In genomic region chr1:226921504-226921903, GRCh38 we compare ENCODE assay signal across 30 cellular contexts.
"Had no signal": no experiment of that assay in that cellular context is flagged by ENCODE, and none has a peak within 500 bp of the region (broad histone marks: within the 10 kb centered on the region; RNA-seq: fewer than 3 reads in every experiment).

No MANE protein-coding gene starts in this region.

- H3K4me3 ChIP-seq: esophagus squamous epithelium, hepatocyte, smooth muscle cell, tibial artery, upper lobe of right lung had no signal

- ATAC-seq: activated CD4-positive, alpha-beta T cell treated with anti-CD3 and anti-CD28 coated beads for 36 hours; natural killer cell; sciatic nerve; stimulated activated memory B cell treated with anti-CD40 and anti-IgM and Interleukin-4, amounts not matched to agents 10 μg/mL and 1 μg/mL and 100 μg/mL, for 72 hours; stimulated activated naive CD8-positive, alpha-beta T cell treated with anti-CD3 and anti-CD28 coated beads, Interleukin-15, amount 100 ng/mL, for 72 hours; upper lobe of right lung had no signal

- H2AFZ ChIP-seq: hepatocyte had no signal

- H3K27ac ChIP-seq: epithelial cell of prostate, esophagus squamous epithelium, hepatocyte, tibial artery, upper lobe of right lung had no signal

- H3K9me3 Mint-ChIP-seq: activated naive CD4-positive, alpha-beta T cell treated with anti-CD3 and anti-CD28 coated beads, Interleukin-2, amount 10 ng/mL, durations not matched to agents 7 days and 5 days; activated naive CD8-positive, alpha-beta T cell treated with anti-CD3 and anti-CD28 coated beads, Interleukin-2, amount 10 ng/mL, durations not matched to agents 7 days and 5 days; natural killer cell; stimulated activated memory B cell treated with anti-CD40 and anti-IgM and Interleukin-4, amounts not matched to agents 10 μg/mL and 1 μg/mL and 100 μg/mL, for 72 hours; stimulated activated naive CD8-positive, alpha-beta T cell treated with anti-CD3 and anti-CD28 coated beads, Interleukin-15, amount 100 ng/mL, for 72 hours; T-helper 2 cell treated with Interferon-gamma antibody and Interleukin-4, amounts not matched to agents 5 μg/mL and 100 μg/mL, for 36 hours had no signal

- H3K4me1 ChIP-seq: esophagus squamous epithelium, tibial artery, upper lobe of right lung had no signal

- H3K36me3 ChIP-seq: upper lobe of right lung had no signal

- DNase-seq: activated CD4-positive, alpha-beta T cell treated with anti-CD3 and anti-CD28 coated beads for 36 hours; activated CD4-positive, alpha-beta T cell treated with anti-CD3 and anti-CD28 coated beads, Interleukin-2, amount 50 U/mL, for 48 hours; activated CD4-positive, CD25-positive, alpha-beta regulatory T cell; activated CD8-positive, alpha-beta memory T cell treated with anti-CD3 and anti-CD28 coated beads for 24 hours; activated gamma-delta T cell; activated naive CD4-positive, alpha-beta T cell treated with anti-CD3 and anti-CD28 coated beads, Interleukin-2, amount 10 ng/mL, durations not matched to agents 7 days and 5 days; activated naive CD8-positive, alpha-beta T cell treated with anti-CD3 and anti-CD28 coated beads, Interleukin-2, amount 10 ng/mL, durations not matched to agents 7 days and 5 days; activated T-cell treated with anti-CD3 and anti-CD28 coated beads, Interleukin-2, amount 50 U/mL, for 1 hour; amniotic stem cell; central memory CD4-positive, alpha-beta T cell; esophagus squamous epithelium; foreskin melanocyte; islet precursor cell; natural killer cell; posterior cingulate gyrus; stimulated activated CD4-positive, alpha-beta T cell treated with anti-CD3 and anti-CD28 coated beads, Interleukin-1b, Interleukin-23, amount 100 ng/mL, for 48 hours; stimulated activated CD4-positive, alpha-beta T cell treated with anti-CD3 and anti-CD28 coated beads, Interleukin-4, amount 100 ng/mL, for 4 hours; stimulated activated CD8-positive, alpha-beta memory T cell treated with anti-CD3 and anti-CD28 coated beads, Interleukin-4, amount 100 ng/mL, for 48 hours; stimulated activated naive CD8-positive, alpha-beta T cell treated with anti-CD3 and anti-CD28 coated beads, Interleukin-15, amount 100 ng/mL, for 72 hours; T-helper 1 cell; tibial artery; upper lobe of right lung had no signal

- H3K4me3 Mint-ChIP-seq: activated CD4-positive, alpha-beta T cell treated with anti-CD3 and anti-CD28 coated beads for 36 hours; activated naive CD4-positive, alpha-beta T cell treated with anti-CD3 and anti-CD28 coated beads, Interleukin-2, amount 10 ng/mL, durations not matched to agents 7 days and 5 days; activated naive CD8-positive, alpha-beta T cell treated with anti-CD3 and anti-CD28 coated beads, Interleukin-2, amount 10 ng/mL, durations not matched to agents 7 days and 5 days; dendritic cell treated with granulocyte-macrophage colony-stimulating factor and Interleukin-4, amounts not matched to agents 40 ng/mL and 50 ng/mL, for 4 days; mesothelial cell of epicardium; natural killer cell; stimulated activated memory B cell treated with anti-CD40 and anti-IgM and Interleukin-4, amounts not matched to agents 10 μg/mL and 1 μg/mL and 100 μg/mL, for 72 hours; stimulated activated naive CD8-positive, alpha-beta T cell treated with anti-CD3 and anti-CD28 coated beads, Interleukin-15, amount 100 ng/mL, for 72 hours; T-helper 2 cell treated with Interferon-gamma antibody and Interleukin-4, amounts not matched to agents 5 μg/mL and 100 μg/mL, for 36 hours had no signal

- H3K27me3 ChIP-seq: esophagus squamous epithelium, hepatocyte, tibial artery, upper lobe of right lung had no signal

- H3K27me3 Mint-ChIP-seq: dendritic cell treated with granulocyte-macrophage colony-stimulating factor and Interleukin-4, amounts not matched to agents 40 ng/mL and 50 ng/mL, for 4 days; stimulated activated memory B cell treated with anti-CD40 and anti-IgM and Interleukin-4, amounts not matched to agents 10 μg/mL and 1 μg/mL and 100 μg/mL, for 72 hours had no signal

- H3K4me1 Mint-ChIP-seq: activated CD4-positive, alpha-beta T cell treated with anti-CD3 and anti-CD28 coated beads for 36 hours; activated naive CD4-positive, alpha-beta T cell treated with anti-CD3 and anti-CD28 coated beads, Interleukin-2, amount 10 ng/mL, durations not matched to agents 7 days and 5 days; activated naive CD8-positive, alpha-beta T cell treated with anti-CD3 and anti-CD28 coated beads, Interleukin-2, amount 10 ng/mL, durations not matched to agents 7 days and 5 days; mesothelial cell of epicardium; natural killer cell; stimulated activated memory B cell treated with anti-CD40 and anti-IgM and Interleukin-4, amounts not matched to agents 10 μg/mL and 1 μg/mL and 100 μg/mL, for 72 hours; stimulated activated naive CD8-positive, alpha-beta T cell treated with anti-CD3 and anti-CD28 coated beads, Interleukin-15, amount 100 ng/mL, for 72 hours had no signal

- H3K36me3 Mint-ChIP-seq: activated naive CD4-positive, alpha-beta T cell treated with anti-CD3 and anti-CD28 coated beads, Interleukin-2, amount 10 ng/mL, durations not matched to agents 7 days and 5 days; activated naive CD8-positive, alpha-beta T cell treated with anti-CD3 and anti-CD28 coated beads, Interleukin-2, amount 10 ng/mL, durations not matched to agents 7 days and 5 days; natural killer cell had no signal

- H3K27ac Mint-ChIP-seq: activated CD4-positive, alpha-beta T cell treated with anti-CD3 and anti-CD28 coated beads for 36 hours; activated naive CD4-positive, alpha-beta T cell treated with anti-CD3 and anti-CD28 coated beads, Interleukin-2, amount 10 ng/mL, durations not matched to agents 7 days and 5 days; activated naive CD8-positive, alpha-beta T cell treated with anti-CD3 and anti-CD28 coated beads, Interleukin-2, amount 10 ng/mL, durations not matched to agents 7 days and 5 days; dendritic cell treated with granulocyte-macrophage colony-stimulating factor and Interleukin-4, amounts not matched to agents 40 ng/mL and 50 ng/mL, for 4 days; mesothelial cell of epicardium; natural killer cell; stimulated activated memory B cell treated with anti-CD40 and anti-IgM and Interleukin-4, amounts not matched to agents 10 μg/mL and 1 μg/mL and 100 μg/mL, for 72 hours; stimulated activated naive CD8-positive, alpha-beta T cell treated with anti-CD3 and anti-CD28 coated beads, Interleukin-15, amount 100 ng/mL, for 72 hours; T-helper 2 cell treated with Interferon-gamma antibody and Interleukin-4, amounts not matched to agents 5 μg/mL and 100 μg/mL, for 36 hours had no signal

- H3K9me3 ChIP-seq: esophagus squamous epithelium, tibial artery, upper lobe of right lung had no signal

- H3K79me2 ChIP-seq: hepatocyte had no signal

- H3K4me2 ChIP-seq: hepatocyte, smooth muscle cell had no signal
